Comparison of ENCODE assay signal across 27 cellular contexts in the genomic region with DNA sequence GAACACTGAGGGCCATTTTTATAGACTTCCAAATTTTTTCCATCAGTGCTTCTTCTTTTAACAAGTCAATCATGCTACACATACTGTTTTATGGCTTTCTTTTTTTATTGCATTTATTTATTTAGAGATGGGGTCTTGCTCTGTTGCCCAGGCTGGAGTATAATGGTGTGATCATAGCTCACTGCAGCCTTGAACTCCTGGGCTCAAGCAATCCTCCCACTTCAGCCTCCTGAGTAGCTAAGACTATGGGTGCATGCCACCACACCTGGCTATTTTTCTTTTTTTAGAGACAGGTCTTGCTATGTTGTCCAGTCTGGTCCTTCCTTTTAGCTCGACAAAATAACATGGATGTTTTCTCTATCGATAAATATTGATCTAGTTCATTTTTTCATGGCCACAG.
"Had no signal": no experiment of that assay in that cellular context is flagged by ENCODE, and none has a peak within 500 bp of the region (broad histone marks: within the 10 kb centered on the region; RNA-seq: fewer than 3 reads in every experiment).

No MANE protein-coding gene starts in this region.

- H3K4me1 ChIP-seq: stomach, suprapubic skin, testis, thyroid gland, tibial artery, tibial nerve, transverse colon, upper lobe of right lung, uterus, vagina had no signal

- H3K9me3 ChIP-seq: stomach, suprapubic skin, testis, thoracic aorta, thyroid gland, tibial artery, tibial nerve, transverse colon, upper lobe of left lung, upper lobe of right lung, uterus, vagina had no signal

- ATAC-seq: stimulated activated effector memory CD8-positive, alpha-beta T cell treated with anti-CD3 and anti-CD28 coated beads, Interleukin-12 subunit alpha, Interleukin-12 subunit beta, amount 100 ng/mL, for 72 hours; stimulated activated memory B cell treated with anti-CD40 and anti-IgM and Interleukin-4, amounts not matched to agents 10 μg/mL and 1 μg/mL and 100 μg/mL, for 72 hours; stimulated activated naive B cell treated with anti-CD40 and anti-IgM and Interleukin-4, amounts not matched to agents 10 μg/mL and 1 μg/mL and 100 μg/mL, for 72 hours; stimulated activated naive CD8-positive, alpha-beta T cell treated with anti-CD3 and anti-CD28 coated beads, Interleukin-15, amount 100 ng/mL, for 72 hours; stimulated activated naive CD8-positive, alpha-beta T cell treated with anti-CD3 and anti-CD28 coated beads, Interleukin-15, Interleukin-2, amounts not matched to agents 100 U/mL and 50 U/mL, for 24 hours; upper lobe of right lung had no signal

- H3K4me3 Mint-ChIP-seq: stimulated activated effector memory CD8-positive, alpha-beta T cell treated with anti-CD3 and anti-CD28 coated beads, Interleukin-12 subunit alpha, Interleukin-12 subunit beta, amount 100 ng/mL, for 72 hours; stimulated activated memory B cell treated with anti-CD40 and anti-IgM and Interleukin-4, amounts not matched to agents 10 μg/mL and 1 μg/mL and 100 μg/mL, for 72 hours; stimulated activated naive B cell treated with anti-CD40 and anti-IgM and Interleukin-4, amounts not matched to agents 10 μg/mL and 1 μg/mL and 100 μg/mL, for 72 hours; stimulated activated naive CD8-positive, alpha-beta T cell treated with anti-CD3 and anti-CD28 coated beads, Interleukin-15, amount 100 ng/mL, for 72 hours; stimulated activated naive CD8-positive, alpha-beta T cell treated with anti-CD3 and anti-CD28 coated beads, Interleukin-15, Interleukin-2, amounts not matched to agents 100 ng/mL and 50 ng/mL, for 24 hours had no signal

- H3K4me1 Mint-ChIP-seq: stimulated activated effector memory CD8-positive, alpha-beta T cell treated with anti-CD3 and anti-CD28 coated beads, Interleukin-12 subunit alpha, Interleukin-12 subunit beta, amount 100 ng/mL, for 72 hours; stimulated activated memory B cell treated with anti-CD40 and anti-IgM and Interleukin-4, amounts not matched to agents 10 μg/mL and 1 μg/mL and 100 μg/mL, for 72 hours; stimulated activated naive B cell treated with anti-CD40 and anti-IgM and Interleukin-4, amounts not matched to agents 10 μg/mL and 1 μg/mL and 100 μg/mL, for 72 hours; stimulated activated naive CD8-positive, alpha-beta T cell treated with anti-CD3 and anti-CD28 coated beads, Interleukin-15, amount 100 ng/mL, for 72 hours had no signal

- H3K36me3 ChIP-seq: stomach, suprapubic skin, thoracic aorta, thyroid gland, tibial artery, tibial nerve, transverse colon, upper lobe of left lung, upper lobe of right lung, uterus, vagina had no signal

- H3K9me3 Mint-ChIP-seq: stimulated activated memory B cell treated with anti-CD40 and anti-IgM and Interleukin-4, amounts not matched to agents 10 μg/mL and 1 μg/mL and 100 μg/mL, for 72 hours; stimulated activated naive CD8-positive, alpha-beta T cell treated with anti-CD3 and anti-CD28 coated beads, Interleukin-15, Interleukin-2, amounts not matched to agents 100 ng/mL and 50 ng/mL, for 24 hours had no signal

- H3K27ac ChIP-seq: stomach, suprapubic skin, testis, thoracic aorta, thyroid gland, tibial artery, tibial nerve, transverse colon, upper lobe of left lung, upper lobe of right lung, uterus, vagina had no signal

- H3K27ac Mint-ChIP-seq: stimulated activated effector memory CD8-positive, alpha-beta T cell treated with anti-CD3 and anti-CD28 coated beads, Interleukin-12 subunit alpha, Interleukin-12 subunit beta, amount 100 ng/mL, for 72 hours; stimulated activated memory B cell treated with anti-CD40 and anti-IgM and Interleukin-4, amounts not matched to agents 10 μg/mL and 1 μg/mL and 100 μg/mL, for 72 hours; stimulated activated naive B cell treated with anti-CD40 and anti-IgM and Interleukin-4, amounts not matched to agents 10 μg/mL and 1 μg/mL and 100 μg/mL, for 72 hours; stimulated activated naive CD8-positive, alpha-beta T cell treated with anti-CD3 and anti-CD28 coated beads, Interleukin-15, amount 100 ng/mL, for 72 hours; stimulated activated naive CD8-positive, alpha-beta T cell treated with anti-CD3 and anti-CD28 coated beads, Interleukin-15, Interleukin-2, amounts not matched to agents 100 ng/mL and 50 ng/mL, for 24 hours had no signal

- H3K36me3 Mint-ChIP-seq: stimulated activated effector memory CD8-positive, alpha-beta T cell treated with anti-CD3 and anti-CD28 coated beads, Interleukin-12 subunit alpha, Interleukin-12 subunit beta, amount 100 ng/mL, for 72 hours; stimulated activated memory B cell treated with anti-CD40 and anti-IgM and Interleukin-4, amounts not matched to agents 10 μg/mL and 1 μg/mL and 100 μg/mL, for 72 hours; stimulated activated naive B cell treated with anti-CD40 and anti-IgM and Interleukin-4, amounts not matched to agents 10 μg/mL and 1 μg/mL and 100 μg/mL, for 72 hours had no signal

- H3K27me3 Mint-ChIP-seq: stimulated activated memory B cell treated with anti-CD40 and anti-IgM and Interleukin-4, amounts not matched to agents 10 μg/mL and 1 μg/mL and 100 μg/mL, for 72 hours; stimulated activated naive B cell treated with anti-CD40 and anti-IgM and Interleukin-4, amounts not matched to agents 10 μg/mL and 1 μg/mL and 100 μg/mL, for 72 hours; stimulated activated naive CD8-positive, alpha-beta T cell treated with anti-CD3 and anti-CD28 coated beads, Interleukin-15, amount 100 ng/mL, for 72 hours; stimulated activated naive CD8-positive, alpha-beta T cell treated with anti-CD3 and anti-CD28 coated beads, Interleukin-15, Interleukin-2, amounts not matched to agents 100 ng/mL and 50 ng/mL, for 24 hours had no signal

- H3K4me3 ChIP-seq: stomach, suprapubic skin, testis, thoracic aorta, thyroid gland, tibial artery, tibial nerve, transverse colon, upper lobe of left lung, upper lobe of right lung, uterus, vagina had no signal

- DNase-seq: stimulated activated CD4-positive, alpha-beta T cell treated with anti-CD3 and anti-CD28 coated beads, Interleukin-2, amount 100 ng/mL, for 48 hours; stimulated activated CD4-positive, alpha-beta T cell treated with anti-CD3 and anti-CD28 coated beads, Interleukin-4, amount 100 ng/mL, for 1 hour; stimulated activated CD4-positive, alpha-beta T cell treated with anti-CD3 and anti-CD28 coated beads, Interleukin-4, amount 100 ng/mL, for 24 hours; stimulated activated CD4-positive, alpha-beta T cell treated with anti-CD3 and anti-CD28 coated beads, Interleukin-4, amount 100 ng/mL, for 4 hours; stimulated activated CD8-positive, alpha-beta memory T cell treated with anti-CD3 and anti-CD28 coated beads, Interleukin-4, amount 100 ng/mL, for 48 hours; stimulated activated naive B cell treated with anti-CD40 and anti-IgM and Interleukin-4, amounts not matched to agents 10 μg/mL and 1 μg/mL and 100 μg/mL, for 72 hours; stimulated activated naive CD4-positive, alpha-beta T cell; stimulated activated naive CD4-positive, alpha-beta T cell treated with Interleukin-2 at 50 U/mL for 16 hours; stimulated activated naive CD8-positive, alpha-beta T cell treated with anti-CD3 and anti-CD28 coated beads, Interleukin-15, amount 100 ng/mL, for 72 hours; stimulated activated naive CD8-positive, alpha-beta T cell treated with anti-CD3 and anti-CD28 coated beads, Interleukin-15, Interleukin-2, amounts not matched to agents 100 U/mL and 50 U/mL, for 24 hours; stomach; substantia nigra; testis; thyroid gland; tibial artery; transverse colon; trophoblast cell; upper lobe of left lung; upper lobe of right lung; uterus had no signal
